ENCODE assay signal across 8 cellular contexts in genomic region chr3:142723968-142724681, GRCh38. TPM values are rescaled to one million over a fixed set of nuclear protein-coding genes. Genes with fewer than 3 reads are reported as not detected.
DNase-seq lines count a peak whose midpoint lies in the region; ATAC-seq and TF ChIP-seq lines count a peak whose summit lies in the region.

TSS of gene TRPC1 (plus strand) at chr3:142724034. CDS start at chr3:142724560, 526 bp downstream.

- no peaks in the 10 kb centered on the region for H3K4me1 ChIP-seq in ovary (ENCODE audit: insufficient read depth)
- H3K4me1 ChIP-seq in tibial artery: peaks cover 0 to 24% (median 3%) of the 10 kb centered on the region in 4 donors

- DNase-seq in G401 (ENCODE audit: low spot score) (peak; percentile 89), H4 (ENCODE audit: low spot score) (peak; percentile 91), LNCaP clone FGC (ENCODE audit: low read depth) (peak; percentile 23), SK-N-DZ (ENCODE audit: low spot score) (peak; percentile 89), Right ventricle myocardium superior (peak; percentile 82), ovary (peak; percentile 70 to 84 (median 82)), tibial artery (peak; percentile 63 to 87)

- in situ Hi-C loops in G401 (cut with HindIII; ENCODE audit: low sequenced_read_pairs): no loop called here

- TF ChIP-seq CTCF in LNCaP clone FGC (IDR thresholded peaks at IDR 0.05; ENCODE audit: control insufficient read depth, extremely low read depth, insufficient read depth) (no peak), ovary (IDR thresholded peaks at IDR 0.05) (peak in 1 of 3 donors; percentile 14), tibial artery (IDR thresholded peaks at IDR 0.05) (no peak)

- H3K27ac Mint-ChIP-seq in activated naive CD8-positive, alpha-beta T cell: no peak within 1 kb of the TSS

- no peaks in the 10 kb centered on the region for H3K36me3 Mint-ChIP-seq in activated naive CD8-positive, alpha-beta T cell

- H3K4me1 Mint-ChIP-seq in activated naive CD8-positive, alpha-beta T cell (ENCODE audit: low read depth): peaks cover 12% of the 10 kb centered on the region

- H3K27ac ChIP-seq in ovary: peak within 1 kb of the TSS; percentile 88 to 96
- peak within 1 kb of the TSS; percentile 78 to 95 for H3K27ac ChIP-seq in tibial artery

- H3K27me3 Mint-ChIP-seq in activated naive CD8-positive, alpha-beta T cell: peaks cover 21% of the 10 kb centered on the region

- peak; percentile 92 for ATAC-seq in Right ventricle myocardium superior (ENCODE audit: poor library complexity)

- H3K9me3 Mint-ChIP-seq in activated naive CD8-positive, alpha-beta T cell (ENCODE audit: low read depth): no peaks in the 10 kb centered on the region

- H3K4me3 ChIP-seq in LNCaP clone FGC (ENCODE audit: low read depth, low read length) (peak within 1 kb of the TSS; percentile 50), ovary (peak within 1 kb of the TSS; percentile 78), tibial artery (peak within 1 kb of the TSS; percentile 73 to 87)

- H3K27me3 ChIP-seq in ovary (no peaks in the 10 kb centered on the region), tibial artery (no peaks in the 10 kb centered on the region)

- peak within 1 kb of the TSS; percentile 84 for H3K4me3 Mint-ChIP-seq in activated naive CD8-positive, alpha-beta T cell

- intact Hi-C loops in Right ventricle myocardium superior (cut with DNase I): no loop called here
- intact Hi-C loops in ovary (cut with DNase I): no loop called here
- intact Hi-C loops in tibial artery (cut with DNase I; ENCODE audit: low total_unique reads): no loop called here

- no peaks in the 10 kb centered on the region for H3K36me3 ChIP-seq in ovary
- H3K36me3 ChIP-seq in tibial artery: no peaks in the 10 kb centered on the region

- TF ChIP-seq POLR2A in ovary (IDR thresholded peaks at IDR 0.05): peak; percentile 90

- WGBS in ovary, 3 donors: 0 to 1% (median 1%) methylated on average over 40 to 73 of the region's 73 CpGs

- H3K9me3 ChIP-seq in ovary: no peaks in the 10 kb centered on the region
- no peaks in the 10 kb centered on the region for H3K9me3 ChIP-seq in tibial artery

- no peak for TF ChIP-seq EP300 in ovary (IDR thresholded peaks at IDR 0.05)

RNA-seq across cellular contexts. Expression of gene TRPC1, which starts in this region (rescaled TPM):
- 27.6 and 56.0 TPM in 2 replicates for total RNA-seq in G401 (2014; rRNA removed; shearing (Covaris generic))
- total RNA-seq in H4 (2014; rRNA removed; shearing (Covaris generic)): 9.8 and 18.0 TPM in 2 replicates
- polyA plus RNA-seq in SK-N-DZ (2014; cell fraction: cytosol; rRNA removed): 8.6 and 13.5 TPM in 2 replicates
- polyA plus RNA-seq in SK-N-DZ (2014; cell fraction: nucleus; rRNA removed): 25.0 and 34.5 TPM in 2 replicates
- total RNA-seq in Right ventricle myocardium superior (10.0 TPM), ovary (10 to 100 TPM; 20.2 to 41.7 (median 35.4) TPM)
- polyA plus RNA-seq in ovary: 10 to 100 TPM; 12.6 to 14.0 TPM

Comparison
In these comparisons a context has a peak if more than half of its experiments do, and no peak if none do; other contexts are left out.
1. Peak in every context shown above with its lines: DNase-seq, ATAC-seq, H3K4me3 ChIP-seq and H3K27ac ChIP-seq.
2. DNase-seq: peak in every context shown above with its lines; median percentile 91 in H4; 89 in G401; 89 in SK-N-DZ; 82 in Right ventricle myocardium superior; 82 in ovary; 75 in tibial artery; 23 in LNCaP clone FGC.